ENCODE assay signal across 1 cellular context in genomic region chr17:42698736-42699414, GRCh38.
TF ChIP-seq lines count a peak whose summit lies in the region.

No MANE protein-coding gene starts in this region.

TF ChIP-seq in K562, 482 proteins besides CTCF, POLR2A, EP300 and RAD21 (continued from another document and continues in another):
- TF ChIP-seq HLTF (IDR thresholded peaks at IDR 0.05) (peak; percentile 92), L3MBTL2 (IDR thresholded peaks at IDR 0.05) (peak; percentile 63), UBTF (IDR thresholded peaks at IDR 0.05; ENCODE audit: borderline replicate concordance in 1 of 2, low read depth in 2 of 2, low read length in 2 of 2) (peak in 1 of 2 experiments; percentile 92; a peak in 2 of 4 replicates), NCOA2 (IDR thresholded peaks at IDR 0.05; ENCODE audit: partially characterized antibody in 2 of 2) (peak; percentile 88 to 91), SP1 (CRISPR knock-in tag; IDR thresholded peaks at IDR 0.05) (peak; percentile 81), COPS2 (conservative IDR thresholded peaks at IDR 0.05) (no peak), CREBBP (IDR thresholded peaks at IDR 0.05; ENCODE audit: low read depth, low read length) (no peak), CTBP1 (IDR thresholded peaks at IDR 0.05; ENCODE audit: borderline replicate concordance) (peak; percentile 99), ZNF311 (CRISPR knock-in tag; IDR thresholded peaks at IDR 0.05) (peak; percentile 89), ILK (tag; IDR thresholded peaks at IDR 0.05; ENCODE audit: borderline replicate concordance, low read depth) (no peak), BCOR (IDR thresholded peaks at IDR 0.05) (peak; percentile 95), ZNF695 (CRISPR knock-in tag; IDR thresholded peaks at IDR 0.05) (no peak), ZNF23 (CRISPR knock-in tag; IDR thresholded peaks at IDR 0.05) (0 out of 2 replicates have a peak, but pooled peaks have one; percentile 50), XRCC3 (IDR thresholded peaks at IDR 0.05) (no peak), E2F5 (CRISPR knock-in tag; IDR thresholded peaks at IDR 0.05) (no peak), ERF (CRISPR knock-in tag; IDR thresholded peaks at IDR 0.05) (peak; percentile 85; the same call in 1 of the 2 replicates), PREB (CRISPR knock-in tag; IDR thresholded peaks at IDR 0.05) (no peak), DPF2 (IDR thresholded peaks at IDR 0.05) (peak; percentile 100), FOXJ2 (tag; IDR thresholded peaks at IDR 0.05) (peak; percentile 71; the same call in 1 of the 2 replicates), DIDO1 (tag; IDR thresholded peaks at IDR 0.05; ENCODE audit: low read depth) (peak; percentile 44; the same call in 1 of the 2 replicates), RUNX1 (IDR thresholded peaks at IDR 0.05; ENCODE audit: low read depth) (peak; percentile 98), ZNF347 (CRISPR knock-in tag; IDR thresholded peaks at IDR 0.05; ENCODE audit: low read depth) (no peak), NONO (IDR thresholded peaks at IDR 0.05; ENCODE audit: low read depth in 2 of 2, low read length in 1 of 2) (peak in 1 of 2 experiments; percentile 96; a peak in 2 of 4 replicates), FOXP1 (CRISPR knock-in tag; IDR thresholded peaks at IDR 0.05) (no peak), PRMT5 (CRISPR knock-in tag; IDR thresholded peaks at IDR 0.05) (no peak), ZNF444 (CRISPR knock-in tag; IDR thresholded peaks at IDR 0.05) (peak; percentile 98), ZNF717 (CRISPR knock-in tag; IDR thresholded peaks at IDR 0.05) (no peak), ZKSCAN8 (CRISPR knock-in tag; IDR thresholded peaks at IDR 0.05) (peak; percentile 87), MAFG (tag; conservative IDR thresholded peaks at IDR 0.05) (no peak), RBBP5 (IDR thresholded peaks at IDR 0.05; ENCODE audit: borderline replicate concordance, insufficient read depth, low read length, poor library complexity, severe bottlenecking) (no peak), MTA3 (IDR thresholded peaks at IDR 0.05; ENCODE audit: borderline replicate concordance) (peak; percentile 97), NCOA1 (IDR thresholded peaks at IDR 0.05; ENCODE audit: low read depth) (peak; percentile 96), TCFL5 (CRISPR knock-in tag; conservative IDR thresholded peaks at IDR 0.05) (no peak), MECOM (CRISPR knock-in tag; IDR thresholded peaks at IDR 0.05) (peak; percentile 94), SMAD1 (IDR thresholded peaks at IDR 0.05; ENCODE audit: low read depth, low read length, partially characterized antibody) (peak; percentile 89), ARID4B (CRISPR knock-in tag; IDR thresholded peaks at IDR 0.05) (no peak), POLR3G (IDR thresholded peaks at IDR 0.05; ENCODE audit: extremely low read depth, insufficient read length, insufficient replicate concordance) (no peak), MED1 (CRISPR knock-in tag; IDR thresholded peaks at IDR 0.05; ENCODE audit: borderline replicate concordance) (no peak), C11orf30 (IDR thresholded peaks at IDR 0.05; ENCODE audit: low read depth) (no peak), ZC3H4 (CRISPR knock-in tag; IDR thresholded peaks at IDR 0.05; ENCODE audit: borderline replicate concordance) (no peak), KLF6 (CRISPR knock-in tag; IDR thresholded peaks at IDR 0.05; ENCODE audit: borderline replicate concordance) (0 out of 2 replicates have a peak, but pooled peaks have one; percentile 27), RFX7 (CRISPR knock-in tag; IDR thresholded peaks at IDR 0.05) (no peak), IRF2 (CRISPR knock-in tag; IDR thresholded peaks at IDR 0.05) (no peak), CEBPB (tag; IDR thresholded peaks at IDR 0.05) (no peak), ZNF12 (CRISPR knock-in tag; IDR thresholded peaks at IDR 0.05) (no peak)
- TF ChIP-seq, protein P1, sequence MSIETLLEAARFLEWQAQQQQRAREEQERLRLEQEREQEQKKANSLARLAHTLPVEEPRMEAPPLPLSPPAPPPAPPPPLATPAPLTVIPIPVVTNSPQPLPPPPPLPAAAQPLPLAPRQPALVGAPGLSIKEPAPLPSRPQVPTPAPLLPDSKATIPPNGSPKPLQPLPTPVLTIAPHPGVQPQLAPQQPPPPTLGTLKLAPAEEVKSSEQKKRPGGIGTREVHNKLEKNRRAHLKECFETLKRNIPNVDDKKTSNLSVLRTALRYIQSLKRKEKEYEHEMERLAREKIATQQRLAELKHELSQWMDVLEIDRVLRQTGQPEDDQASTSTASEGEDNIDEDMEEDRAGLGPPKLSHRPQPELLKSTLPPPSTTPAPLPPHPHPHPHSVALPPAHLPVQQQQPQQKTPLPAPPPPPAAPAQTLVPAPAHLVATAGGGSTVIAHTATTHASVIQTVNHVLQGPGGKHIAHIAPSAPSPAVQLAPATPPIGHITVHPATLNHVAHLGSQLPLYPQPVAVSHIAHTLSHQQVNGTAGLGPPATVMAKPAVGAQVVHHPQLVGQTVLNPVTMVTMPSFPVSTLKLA (conservative IDR thresholded peaks at IDR 0.05): peak; percentile 70 to 91
- TF ChIP-seq, protein P2, sequence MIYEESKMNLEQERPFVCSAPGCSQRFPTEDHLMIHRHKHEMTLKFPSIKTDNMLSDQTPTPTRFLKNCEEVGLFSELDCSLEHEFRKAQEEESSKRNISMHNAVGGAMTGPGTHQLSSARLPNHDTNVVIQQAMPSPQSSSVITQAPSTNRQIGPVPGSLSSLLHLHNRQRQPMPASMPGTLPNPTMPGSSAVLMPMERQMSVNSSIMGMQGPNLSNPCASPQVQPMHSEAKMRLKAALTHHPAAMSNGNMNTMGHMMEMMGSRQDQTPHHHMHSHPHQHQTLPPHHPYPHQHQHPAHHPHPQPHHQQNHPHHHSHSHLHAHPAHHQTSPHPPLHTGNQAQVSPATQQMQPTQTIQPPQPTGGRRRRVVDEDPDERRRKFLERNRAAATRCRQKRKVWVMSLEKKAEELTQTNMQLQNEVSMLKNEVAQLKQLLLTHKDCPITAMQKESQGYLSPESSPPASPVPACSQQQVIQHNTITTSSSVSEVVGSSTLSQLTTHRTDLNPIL (CRISPR knock-in tag; IDR thresholded peaks at IDR 0.05): no peak
- TF ChIP-seq, protein P3, sequence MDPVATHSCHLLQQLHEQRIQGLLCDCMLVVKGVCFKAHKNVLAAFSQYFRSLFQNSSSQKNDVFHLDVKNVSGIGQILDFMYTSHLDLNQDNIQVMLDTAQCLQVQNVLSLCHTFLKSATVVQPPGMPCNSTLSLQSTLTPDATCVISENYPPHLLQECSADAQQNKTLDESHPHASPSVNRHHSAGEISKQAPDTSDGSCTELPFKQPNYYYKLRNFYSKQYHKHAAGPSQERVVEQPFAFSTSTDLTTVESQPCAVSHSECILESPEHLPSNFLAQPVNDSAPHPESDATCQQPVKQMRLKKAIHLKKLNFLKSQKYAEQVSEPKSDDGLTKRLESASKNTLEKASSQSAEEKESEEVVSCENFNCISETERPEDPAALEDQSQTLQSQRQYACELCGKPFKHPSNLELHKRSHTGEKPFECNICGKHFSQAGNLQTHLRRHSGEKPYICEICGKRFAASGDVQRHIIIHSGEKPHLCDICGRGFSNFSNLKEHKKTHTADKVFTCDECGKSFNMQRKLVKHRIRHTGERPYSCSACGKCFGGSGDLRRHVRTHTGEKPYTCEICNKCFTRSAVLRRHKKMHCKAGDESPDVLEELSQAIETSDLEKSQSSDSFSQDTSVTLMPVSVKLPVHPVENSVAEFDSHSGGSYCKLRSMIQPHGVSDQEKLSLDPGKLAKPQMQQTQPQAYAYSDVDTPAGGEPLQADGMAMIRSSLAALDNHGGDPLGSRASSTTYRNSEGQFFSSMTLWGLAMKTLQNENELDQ (CRISPR knock-in tag; IDR thresholded peaks at IDR 0.05; ENCODE audit: borderline replicate concordance): no peak
- TF ChIP-seq, protein P4, sequence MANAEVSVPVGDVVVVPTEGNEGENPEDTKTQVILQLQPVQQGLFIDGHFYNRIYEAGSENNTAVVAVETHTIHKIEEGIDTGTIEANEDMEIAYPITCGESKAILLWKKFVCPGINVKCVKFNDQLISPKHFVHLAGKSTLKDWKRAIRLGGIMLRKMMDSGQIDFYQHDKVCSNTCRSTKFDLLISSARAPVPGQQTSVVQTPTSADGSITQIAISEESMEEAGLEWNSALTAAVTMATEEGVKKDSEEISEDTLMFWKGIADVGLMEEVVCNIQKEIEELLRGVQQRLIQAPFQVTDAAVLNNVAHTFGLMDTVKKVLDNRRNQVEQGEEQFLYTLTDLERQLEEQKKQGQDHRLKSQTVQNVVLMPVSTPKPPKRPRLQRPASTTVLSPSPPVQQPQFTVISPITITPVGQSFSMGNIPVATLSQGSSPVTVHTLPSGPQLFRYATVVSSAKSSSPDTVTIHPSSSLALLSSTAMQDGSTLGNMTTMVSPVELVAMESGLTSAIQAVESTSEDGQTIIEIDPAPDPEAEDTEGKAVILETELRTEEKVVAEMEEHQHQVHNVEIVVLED (CRISPR knock-in tag; IDR thresholded peaks at IDR 0.05): 0 out of 2 replicates have a peak, but pooled peaks have one; percentile 15
- TF ChIP-seq, protein P5, sequence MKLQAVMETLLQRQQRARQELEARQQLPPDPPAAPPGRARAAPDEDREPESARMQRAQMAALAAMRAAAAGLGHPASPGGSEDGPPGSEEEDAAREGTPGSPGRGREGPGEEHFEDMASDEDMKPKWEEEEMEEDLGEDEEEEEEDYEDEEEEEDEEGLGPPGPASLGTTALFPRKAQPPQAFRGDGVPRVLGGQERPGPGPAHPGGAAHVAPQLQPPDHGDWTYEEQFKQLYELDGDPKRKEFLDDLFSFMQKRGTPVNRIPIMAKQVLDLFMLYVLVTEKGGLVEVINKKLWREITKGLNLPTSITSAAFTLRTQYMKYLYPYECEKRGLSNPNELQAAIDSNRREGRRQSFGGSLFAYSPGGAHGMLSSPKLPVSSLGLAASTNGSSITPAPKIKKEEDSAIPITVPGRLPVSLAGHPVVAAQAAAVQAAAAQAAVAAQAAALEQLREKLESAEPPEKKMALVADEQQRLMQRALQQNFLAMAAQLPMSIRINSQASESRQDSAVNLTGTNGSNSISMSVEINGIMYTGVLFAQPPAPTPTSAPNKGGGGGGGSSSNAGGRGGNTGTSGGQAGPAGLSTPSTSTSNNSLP (IDR thresholded peaks at IDR 0.05; ENCODE audit: borderline replicate concordance, low read depth, low read length): peak; percentile 82; the same call in 1 of the 2 replicates
